8 cellular contexts compared by ENCODE assay signal in the genomic region with DNA sequence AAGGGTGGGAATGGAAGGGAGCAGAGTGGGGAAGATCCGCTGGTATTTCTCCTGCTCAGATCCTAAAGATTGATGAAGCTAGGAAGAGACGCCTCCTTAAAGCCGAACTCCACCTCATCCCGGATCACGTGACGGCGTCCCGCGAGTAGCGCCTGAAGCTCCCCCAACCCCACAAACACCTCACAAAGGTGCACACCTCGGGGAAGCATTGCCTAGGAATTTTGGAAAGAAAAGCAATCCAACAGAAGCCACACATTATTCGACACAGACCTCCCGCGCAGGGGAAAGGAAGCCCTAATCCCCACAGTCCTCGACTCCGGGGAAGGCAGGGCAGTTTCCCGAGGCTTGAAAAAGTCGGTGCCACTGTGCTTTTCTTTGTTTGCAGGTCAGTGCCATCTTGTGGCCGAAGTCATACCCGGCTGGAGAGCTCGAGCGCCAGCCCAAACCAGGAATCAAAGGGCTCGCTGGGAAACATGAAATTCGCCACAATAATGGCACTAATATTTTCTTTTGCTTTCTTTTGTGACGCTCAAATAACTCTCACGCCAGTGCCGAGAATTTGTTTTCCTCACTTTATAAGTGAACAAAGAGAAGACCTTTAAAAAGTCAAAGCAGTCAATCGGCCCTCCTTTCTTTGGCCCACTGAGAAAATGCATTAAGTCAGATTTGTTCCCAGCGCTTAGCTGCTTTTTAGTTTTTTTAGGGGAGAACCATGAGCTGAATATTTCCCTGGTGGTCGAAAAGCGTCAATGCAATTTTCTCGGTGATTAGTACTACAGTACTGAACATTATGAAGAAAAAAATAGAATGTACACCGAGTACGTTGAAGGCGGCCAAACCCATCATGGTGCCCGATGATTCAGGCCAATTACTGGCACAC. TPM values are rescaled to one million over a fixed set of nuclear protein-coding genes. Genes with fewer than 3 reads are reported as not detected.
DNase-seq lines count a peak whose midpoint lies in the region; ATAC-seq, FAIRE-seq and TF ChIP-seq lines count a peak whose summit lies in the region.

A gene (minus strand): TSS at position 71 of the 880 bp plus-strand sequence. CDS start 6,042 bp downstream, outside the sequence.

- no peaks in the 10 kb centered on the region for H3K36me3 Mint-ChIP-seq in stimulated activated naive CD8-positive, alpha-beta T cell treated with anti-CD3 and anti-CD28 coated beads, Interleukin-15, Interleukin-2, amounts not matched to agents 100 ng/mL and 50 ng/mL, for 24 hours (ENCODE audit: low read depth)

- H2AFZ ChIP-seq in endothelial cell of umbilical vein (ENCODE audit: low read depth, low read length): peak within 1 kb of the TSS; percentile 56

- intact Hi-C loops in endothelial cell of umbilical vein (cut with micrococcal nuclease): loop anchor here (1.0 to 2.0 kb wide), 4 partner anchors 166 to 284 kb away; a partner anchor contains a TSS

- CTCF ChIA-PET in endothelial cell of umbilical vein (lab: Charles Lee): interaction anchor here (0.6 to 6.0 kb wide), 27 partner anchors 8 to 1164 kb away, joined by 3 to 108 read pairs (median 4); a partner anchor contains a TSS

- peak; percentile 76 for ATAC-seq in HG02763 (IDR thresholded peaks at IDR 0.05; ENCODE audit: unreplicated experiment)

- POLR2A ChIA-PET in endothelial cell of umbilical vein (lab: Charles Lee): interaction anchor here (1.5 kb wide), 1 partner anchor 161 kb away, joined by 3 read pairs; no protein-coding TSS in a partner anchor

- H3K9me3 ChIP-seq in WERI-Rb-1 (ENCODE audit: severe bottlenecking): no peaks in the 10 kb centered on the region
- no peaks in the 10 kb centered on the region for H3K9me3 ChIP-seq in endothelial cell of umbilical vein (replicated peaks; ENCODE audit: control insufficient read depth, insufficient read depth, low read length)

- dilution Hi-C loops in endothelial cell of umbilical vein (cut with MboI; ENCODE audit: extremely low pct_ligation_motif_present, low sequenced_read_pairs): no loop called here

- no peak within 1 kb of the TSS for H3K27ac Mint-ChIP-seq in stimulated activated naive CD8-positive, alpha-beta T cell treated with anti-CD3 and anti-CD28 coated beads, Interleukin-15, Interleukin-2, amounts not matched to agents 100 ng/mL and 50 ng/mL, for 24 hours

- no peaks in the 10 kb centered on the region for H3K36me3 ChIP-seq in WERI-Rb-1
- no peaks in the 10 kb centered on the region for H3K36me3 ChIP-seq in endothelial cell of umbilical vein (ENCODE audit: control insufficient read depth in 2 of 2, extremely low read depth in 1 of 2, insufficient read depth in 2 of 2, low read length in 2 of 2)

- H3K9me1 ChIP-seq in endothelial cell of umbilical vein (replicated peaks; ENCODE audit: control insufficient read depth, extremely low read depth, insufficient read depth, low read length): no peaks in the 10 kb centered on the region

- H3K4me1 Mint-ChIP-seq in stimulated activated naive CD8-positive, alpha-beta T cell treated with anti-CD3 and anti-CD28 coated beads, Interleukin-15, Interleukin-2, amounts not matched to agents 100 ng/mL and 50 ng/mL, for 24 hours (ENCODE audit: low read depth): peaks cover 14% of the 10 kb centered on the region

- H3K4me2 ChIP-seq in endothelial cell of umbilical vein (ENCODE audit: insufficient read depth, low read length): peak within 1 kb of the TSS; percentile 66

- FAIRE-seq in endothelial cell of umbilical vein (lab: Jason Lieb, UNC): peak; percentile 81

- no TSS peak for BruUV-seq in endothelial cell of umbilical vein (replicated peaks; lab: Mats Ljungman, UMichigan)

- peaks cover 6% of the 10 kb centered on the region for H3K4me1 ChIP-seq in endothelial cell of umbilical vein (ENCODE audit: control insufficient read depth, extremely low read depth, insufficient read depth, low read length)

- H4K20me1 ChIP-seq in endothelial cell of umbilical vein (replicated peaks; ENCODE audit: control insufficient read depth, extremely low read depth, insufficient read depth, low read length): no peaks in the 10 kb centered on the region

- H3K27ac ChIP-seq in 22Rv1: no peak within 1 kb of the TSS; the same call in 1 of the 2 replicates
- H3K27ac ChIP-seq in WERI-Rb-1: peak within 1 kb of the TSS; percentile 71
- H3K27ac ChIP-seq in endothelial cell of umbilical vein (ENCODE audit: insufficient read depth, low read depth, low read length): no peak within 1 kb of the TSS

- TF ChIP-seq POLR2A in endothelial cell of umbilical vein (IDR thresholded peaks at IDR 0.05; ENCODE audit: low read depth, low read length): no peak

- TF ChIP-seq CTCF in 22Rv1 (IDR thresholded peaks at IDR 0.05): peak; percentile 87
- peak; percentile 67 for TF ChIP-seq CTCF in GM12874 (IDR thresholded peaks at IDR 0.05; ENCODE audit: insufficient read depth, low read depth, low read length)
- peak; percentile 86 for TF ChIP-seq CTCF in WERI-Rb-1 (IDR thresholded peaks at IDR 0.05; ENCODE audit: low read depth, low read length)
- TF ChIP-seq CTCF in endothelial cell of umbilical vein (IDR thresholded peaks at IDR 0.05; ENCODE audit: extremely low read depth in 1 of 2, insufficient read depth in 1 of 2, low read depth in 1 of 2, low read length in 2 of 2): peak; percentile 68 to 81

- H3K27me3 Mint-ChIP-seq in stimulated activated naive CD8-positive, alpha-beta T cell treated with anti-CD3 and anti-CD28 coated beads, Interleukin-15, Interleukin-2, amounts not matched to agents 100 ng/mL and 50 ng/mL, for 24 hours: peaks cover 57% of the 10 kb centered on the region

- H3K9ac ChIP-seq in endothelial cell of umbilical vein (replicated peaks; ENCODE audit: extremely low read depth, insufficient read depth, low read length): no peak within 1 kb of the TSS

- H3K4me3 Mint-ChIP-seq in stimulated activated naive CD8-positive, alpha-beta T cell treated with anti-CD3 and anti-CD28 coated beads, Interleukin-15, Interleukin-2, amounts not matched to agents 100 ng/mL and 50 ng/mL, for 24 hours: peak within 1 kb of the TSS; percentile 30

- no peaks in the 10 kb centered on the region for H3K79me2 ChIP-seq in endothelial cell of umbilical vein (ENCODE audit: control insufficient read depth, insufficient read depth, low read length)

- peaks cover 3% of the 10 kb centered on the region for H3K27me3 ChIP-seq in WERI-Rb-1 (ENCODE audit: insufficient read depth, low read depth, severe bottlenecking)
- H3K27me3 ChIP-seq in endothelial cell of umbilical vein (ENCODE audit: control insufficient read depth in 2 of 2, insufficient read depth in 2 of 2, low read length in 2 of 2): peaks cover 21 to 29% of the 10 kb centered on the region in 2 experiments

- DNase-seq in NCI-H1417 treated with DMSO at 0.1 percent for 48 hours (lab: John Stamatoyannopoulos, UW) (peak; percentile 55), WERI-Rb-1 (peak; percentile 93), endothelial cell of umbilical vein (ENCODE audit: low read depth, low spot score) (peak; percentile 80), medulla oblongata (ENCODE audit: extremely low spot score) (peak; percentile 88)

- H3K9me3 Mint-ChIP-seq in stimulated activated naive CD8-positive, alpha-beta T cell treated with anti-CD3 and anti-CD28 coated beads, Interleukin-15, Interleukin-2, amounts not matched to agents 100 ng/mL and 50 ng/mL, for 24 hours: no peaks in the 10 kb centered on the region

- H3K4me3 ChIP-seq in WERI-Rb-1 (ENCODE audit: low read depth, low read length): peak within 1 kb of the TSS; percentile 73
- peak within 1 kb of the TSS in 2 of 3 experiments; percentile 39 to 42 for H3K4me3 ChIP-seq in endothelial cell of umbilical vein (replicated peaks in 1 of 3; ENCODE audit: insufficient read depth in 1 of 3, low read depth in 1 of 3, low read length in 3 of 3)

TF ChIP-seq in endothelial cell of umbilical vein, 7 proteins besides CTCF, POLR2A, EP300 and RAD21:
- TF ChIP-seq EZH2 (IDR thresholded peaks at IDR 0.05; ENCODE audit: borderline replicate concordance, low read depth, low read length, severe bottlenecking): no peak

RNA-seq across cellular contexts. Expression of the gene that starts here (rescaled TPM):
- total RNA-seq in endothelial cell of umbilical vein: not detected in 2 replicates
- polyA plus RNA-seq in endothelial cell of umbilical vein: 0.08 and 0.21 TPM in 2 replicates
- 0.05 and 0.07 TPM in 2 replicates for polyA plus RNA-seq in endothelial cell of umbilical vein (2011; cell fraction: cytosol; rRNA removed)
- polyA plus RNA-seq in endothelial cell of umbilical vein (2011; cell fraction: nucleus; rRNA removed): 0.21 and 0.32 TPM in 2 replicates
- polyA plus RNA-seq in endothelial cell of umbilical vein (2012): 0.29 TPM in 1 of 2 replicates, not detected in the other
- 0.42 TPM in 1 of 2 replicates, not detected in the other for polyA minus RNA-seq in endothelial cell of umbilical vein
- not detected for polyA minus RNA-seq in endothelial cell of umbilical vein (2011; cell fraction: cytosol; rRNA and poly(A)+ RNA removed)
- polyA minus RNA-seq in endothelial cell of umbilical vein (2011; cell fraction: nucleus; rRNA and poly(A)+ RNA removed): 0.34 TPM in 1 of 2 replicates, not detected in the other

Comparison
In these comparisons a context has a peak if more than half of its experiments do, and no peak if none do; other contexts are left out.
1. Peak in DNase-seq, H3K4me3 ChIP-seq and H3K4me2 ChIP-seq in endothelial cell of umbilical vein; RNA of the gene not detected or under 1 TPM.